In genomic region chr1:89780721-89781120, GRCh38 we compare ENCODE assay signal across 8 cellular contexts.
DNase-seq lines count a peak whose midpoint lies in the region; ATAC-seq lines count a peak whose summit lies in the region.

No MANE protein-coding gene starts in this region.

- peaks cover 11 to 21% of the 10 kb centered on the region in 2 donors for H3K4me1 Mint-ChIP-seq in stimulated activated naive B cell treated with anti-CD40 and anti-IgM and Interleukin-4, amounts not matched to agents 10 μg/mL and 1 μg/mL and 100 μg/mL, for 72 hours

- no peaks in the 10 kb centered on the region for H3K9me3 Mint-ChIP-seq in stimulated activated naive B cell treated with anti-CD40 and anti-IgM and Interleukin-4, amounts not matched to agents 10 μg/mL and 1 μg/mL and 100 μg/mL, for 72 hours

- DNase-seq in NCI-H1436 (lab: John Stamatoyannopoulos, UW) (peak; percentile 28), NCI-H1436 treated with DMSO at 0.1 percent for 48 hours (lab: John Stamatoyannopoulos, UW) (no peak), HS-5 (ENCODE audit: low read depth) (peak; percentile 24), RPMI8226 (peak; percentile 25), fibroblast of gingiva (ENCODE audit: low read depth) (peak; percentile 56), SKM-1 (lab: John Stamatoyannopoulos, UW; ENCODE audit: unreplicated experiment) (no peak)
- DNase-seq in stimulated activated naive B cell treated with anti-CD40 and anti-IgM and Interleukin-4, amounts not matched to agents 10 μg/mL and 1 μg/mL and 100 μg/mL, for 72 hours, result no peak

- no peaks in the 10 kb centered on the region for H3K36me3 Mint-ChIP-seq in stimulated activated naive B cell treated with anti-CD40 and anti-IgM and Interleukin-4, amounts not matched to agents 10 μg/mL and 1 μg/mL and 100 μg/mL, for 72 hours

- peaks cover 0 to 5% of the 10 kb centered on the region in 2 donors for H3K27me3 Mint-ChIP-seq in stimulated activated naive B cell treated with anti-CD40 and anti-IgM and Interleukin-4, amounts not matched to agents 10 μg/mL and 1 μg/mL and 100 μg/mL, for 72 hours

- ATAC-seq in stimulated activated naive B cell treated with anti-CD40 and anti-IgM and Interleukin-4, amounts not matched to agents 10 μg/mL and 1 μg/mL and 100 μg/mL, for 72 hours (replicated peaks), result no peak
- no peak for ATAC-seq in HG03521 (IDR thresholded peaks at IDR 0.05; ENCODE audit: unreplicated experiment)

- H3K4me3 Mint-ChIP-seq in stimulated activated naive B cell treated with anti-CD40 and anti-IgM and Interleukin-4, amounts not matched to agents 10 μg/mL and 1 μg/mL and 100 μg/mL, for 72 hours, result peak overlapping the region in 1 of 2 donors; percentile 53

- peak overlapping the region; percentile 17 for H3K27ac Mint-ChIP-seq in stimulated activated naive B cell treated with anti-CD40 and anti-IgM and Interleukin-4, amounts not matched to agents 10 μg/mL and 1 μg/mL and 100 μg/mL, for 72 hours

Comparison
In these comparisons a context has a peak if more than half of its experiments do, and no peak if none do; other contexts are left out.
1. DNase-seq: peak in NCI-H1436 (single experiment), HS-5 (single experiment), RPMI8226 (single experiment) and fibroblast of gingiva (single experiment); none in NCI-H1436 treated with DMSO at 0.1 percent for 48 hours (single experiment), stimulated activated naive B cell treated with anti-CD40 and anti-IgM and Interleukin-4, amounts not matched to agents 10 μg/mL and 1 μg/mL and 100 μg/mL, for 72 hours (single experiment) and SKM-1 (single experiment).